Comparison of ENCODE assay signal across 24 cellular contexts in genomic region chr15:25241241-25241801, GRCh38.
A peak's percentile ranks its signal among the peaks of the same experiment; 100 is the strongest.
DNase-seq lines count a peak whose midpoint lies in the region; ATAC-seq, FAIRE-seq and TF ChIP-seq lines count a peak whose summit lies in the region.
"Had no signal": no experiment of that assay in that cellular context is flagged by ENCODE, and none has a peak within 500 bp of the region (broad histone marks: within the 10 kb centered on the region; RNA-seq: fewer than 3 reads in every experiment).

No MANE protein-coding gene starts in this region.

- TF ChIP-seq POLR2A in right lobe of liver (IDR thresholded peaks at IDR 0.05) = no peak
- TF ChIP-seq POLR2A in HepG2 (IDR thresholded peaks at IDR 0.05; ENCODE audit: insufficient read depth in 1 of 2, low read depth in 2 of 2, low read length in 2 of 2) = no peak

- H3K27ac ChIP-seq in right lobe of liver (no peak overlapping the region), HepG2 (ENCODE audit: extremely low read length, insufficient read depth, low read length) (no peak overlapping the region), tibial artery (no peak overlapping the region)
- H3K27ac ChIP-seq: Peyer's patch, prostate gland, SJCRH30, upper lobe of right lung had no signal

- peak; percentile 14 to 29 (median 27) for DNase-seq in right lobe of liver
- DNase-seq in HepG2 (ENCODE audit: low spot score) = no peak
- DNase-seq in head of caudate nucleus = peak in 23 of 42 donors; percentile 0 to 40 (median 11)
- peak in 2 of 3 donors; percentile 4 to 22 for DNase-seq in mucosa of descending colon
- peak; percentile 19 to 44 for DNase-seq in tibial artery
- DNase-seq in foreskin melanocyte = no peak
- DNase-seq: activated B cell treated with CpG ODN at 0.5 μM for 24 hours; activated CD8-positive, alpha-beta T cell treated with anti-CD3 and anti-CD28 coated beads for 36 hours; activated naive CD4-positive, alpha-beta T cell; activated naive CD8-positive, alpha-beta T cell treated with anti-CD3 and anti-CD28 coated beads, Interleukin-2, amount 50 U/mL, for 24 hours; cortex of kidney; EL; endodermal cell; GOT3; NCI-H2107; SJCRH30; stimulated activated naive CD4-positive, alpha-beta T cell had no signal

- no peak overlapping the region for H3K4me2 ChIP-seq in HepG2 (ENCODE audit: low read depth, low read length)

- intact Hi-C loops in right lobe of liver (cut with DNase I) (no loop called here), HepG2 (cut with micrococcal nuclease; ENCODE audit: unreplicated experiment) (no loop called here), head of caudate nucleus (cut with DNase I) (no loop called here), mucosa of descending colon (cut with DNase I, micrococcal nuclease) (no loop called here), tibial artery (cut with DNase I; ENCODE audit: low total_unique reads) (no loop called here)

- H3K4me3 ChIP-seq in right lobe of liver (no peak overlapping the region), HepG2 (replicated peaks in 1 of 3; ENCODE audit: insufficient read depth in 1 of 3, low read depth in 2 of 3, low read length in 3 of 3) (no peak overlapping the region), mucosa of descending colon (no peak overlapping the region), tibial artery (no peak overlapping the region)
- H3K4me3 ChIP-seq: Peyer's patch, prostate gland, SJCRH30, upper lobe of right lung had no signal

- no peak for FAIRE-seq in HepG2 (lab: Jason Lieb, UNC)
- FAIRE-seq: GM18507, GM19239 had no signal

- CTCF ChIA-PET in HepG2 (lab: Yijun Ruan, JAX; ENCODE audit: low intra/inter-chr PET ratio, low total read pairs) = no interaction called here

- TF ChIP-seq CTCF in right lobe of liver (IDR thresholded peaks at IDR 0.05) (no peak), HepG2 (CRISPR knock-in tag; IDR thresholded peaks at IDR 0.05) (no peak), mucosa of descending colon (IDR thresholded peaks at IDR 0.05) (no peak), tibial artery (IDR thresholded peaks at IDR 0.05) (no peak)

- no peaks in the 10 kb centered on the region for H3K79me2 ChIP-seq in HepG2 (ENCODE audit: insufficient read depth, low read length)

- no peak for ATAC-seq in right lobe of liver
- no peak for ATAC-seq in HepG2
- ATAC-seq in mucosa of descending colon = no peak
- ATAC-seq in GM21447 (IDR thresholded peaks at IDR 0.05; ENCODE audit: unreplicated experiment) = no peak
- ATAC-seq in HG02571 (IDR thresholded peaks at IDR 0.05; ENCODE audit: unreplicated experiment) = no peak
- ATAC-seq: activated CD8-positive, alpha-beta T cell treated with anti-CD3 and anti-CD28 coated beads for 36 hours; activated naive CD8-positive, alpha-beta T cell treated with anti-CD3 and anti-CD28 coated beads, Interleukin-2, amount 50 U/mL, for 24 hours; upper lobe of right lung had no signal

- BruUV-seq in HepG2 (replicated peaks; lab: Mats Ljungman, UMichigan) = no TSS peak

- H3K36me3 ChIP-seq in right lobe of liver (no peaks in the 10 kb centered on the region), HepG2 (replicated peaks in 1 of 2; ENCODE audit: control insufficient read depth in 1 of 2, insufficient read depth in 2 of 2, low read length in 2 of 2) (no peaks in the 10 kb centered on the region), mucosa of descending colon (ENCODE audit: low read depth) (no peaks in the 10 kb centered on the region), tibial artery (no peaks in the 10 kb centered on the region)
- H3K36me3 ChIP-seq: Peyer's patch, prostate gland, SJCRH30, upper lobe of right lung had no signal

- no peaks in the 10 kb centered on the region for H4K20me1 ChIP-seq in HepG2 (ENCODE audit: insufficient read depth, low read length)

- H2AFZ ChIP-seq in HepG2 (ENCODE audit: low read length) = no peak overlapping the region

- TF ChIP-seq EP300 in HepG2 (IDR thresholded peaks at IDR 0.05; ENCODE audit: low read depth in 2 of 2, low read length in 2 of 2) (no peak), HepG2 (CRISPR knock-in tag; IDR thresholded peaks at IDR 0.05; ENCODE audit: borderline replicate concordance) (no peak)

- in situ Hi-C loops in HepG2 (cut with HindIII; ENCODE audit: extremely low pct_ligation_motif_present, low pct_unique_long_range_greater_than_20kb) = no loop called here

- no peaks in the 10 kb centered on the region for H3K27me3 ChIP-seq in right lobe of liver
- no peaks in the 10 kb centered on the region for H3K27me3 ChIP-seq in HepG2 (ENCODE audit: control insufficient read depth in 1 of 2, insufficient read depth in 2 of 2, low read length in 2 of 2)
- H3K27me3 ChIP-seq in tibial artery = no peaks in the 10 kb centered on the region
- H3K27me3 ChIP-seq: Peyer's patch, SJCRH30, upper lobe of right lung had no signal

- POLR2A ChIA-PET in HepG2 (lab: Yijun Ruan, JAX) = no interaction called here

- H3K4me1 ChIP-seq in right lobe of liver (no peaks in the 10 kb centered on the region), HepG2 (ENCODE audit: insufficient read depth, low read length) (no peaks in the 10 kb centered on the region), mucosa of descending colon (ENCODE audit: low read depth) (no peaks in the 10 kb centered on the region), tibial artery (no peaks in the 10 kb centered on the region)
- H3K4me1 ChIP-seq: Peyer's patch, prostate gland, SJCRH30, upper lobe of right lung had no signal

- no peaks in the 10 kb centered on the region for H3K9me3 ChIP-seq in right lobe of liver
- peaks cover 97% of the 10 kb centered on the region for H3K9me3 ChIP-seq in HepG2 (ENCODE audit: low read length)
- peaks cover 95% of the 10 kb centered on the region for H3K9me3 ChIP-seq in mucosa of descending colon
- H3K9me3 ChIP-seq in tibial artery = peaks cover 0 to 70% (median 37%) of the 10 kb centered on the region in 3 donors
- H3K9me3 ChIP-seq: prostate gland, SJCRH30, upper lobe of right lung had no signal

- no peak overlapping the region for H3K9ac ChIP-seq in HepG2 (ENCODE audit: insufficient read depth, low read depth, low read length)

- TF ChIP-seq RAD21 in HepG2 (CRISPR knock-in tag; IDR thresholded peaks at IDR 0.05) = no peak

- WGBS in right lobe of liver (ENCODE audit: insufficient coverage, low coverage, low lambda C conversion rate, missing lambda C conversion rate) = 60% methylated on average over 2 of the region's 12 CpGs
- WGBS in HepG2 (ENCODE audit: low lambda C conversion rate) = 8% methylated on average over 5 of the region's 12 CpGs

TF ChIP-seq in HepG2, 621 proteins besides CTCF, POLR2A, EP300 and RAD21:
- TF ChIP-seq NFIB (CRISPR knock-in tag; IDR thresholded peaks at IDR 0.05; ENCODE audit: borderline replicate concordance) = no peak

Comparison
In these comparisons a context has a peak if more than half of its experiments do, and no peak if none do; other contexts are left out.
1. DNase-seq: peak in right lobe of liver (3 of 3), head of caudate nucleus (23 of 42), mucosa of descending colon (2 of 3) and tibial artery (2 of 2); none in HepG2 (single experiment) and foreskin melanocyte (single experiment).